ENCODE assay signal across 1 cellular context in the genomic region with DNA sequence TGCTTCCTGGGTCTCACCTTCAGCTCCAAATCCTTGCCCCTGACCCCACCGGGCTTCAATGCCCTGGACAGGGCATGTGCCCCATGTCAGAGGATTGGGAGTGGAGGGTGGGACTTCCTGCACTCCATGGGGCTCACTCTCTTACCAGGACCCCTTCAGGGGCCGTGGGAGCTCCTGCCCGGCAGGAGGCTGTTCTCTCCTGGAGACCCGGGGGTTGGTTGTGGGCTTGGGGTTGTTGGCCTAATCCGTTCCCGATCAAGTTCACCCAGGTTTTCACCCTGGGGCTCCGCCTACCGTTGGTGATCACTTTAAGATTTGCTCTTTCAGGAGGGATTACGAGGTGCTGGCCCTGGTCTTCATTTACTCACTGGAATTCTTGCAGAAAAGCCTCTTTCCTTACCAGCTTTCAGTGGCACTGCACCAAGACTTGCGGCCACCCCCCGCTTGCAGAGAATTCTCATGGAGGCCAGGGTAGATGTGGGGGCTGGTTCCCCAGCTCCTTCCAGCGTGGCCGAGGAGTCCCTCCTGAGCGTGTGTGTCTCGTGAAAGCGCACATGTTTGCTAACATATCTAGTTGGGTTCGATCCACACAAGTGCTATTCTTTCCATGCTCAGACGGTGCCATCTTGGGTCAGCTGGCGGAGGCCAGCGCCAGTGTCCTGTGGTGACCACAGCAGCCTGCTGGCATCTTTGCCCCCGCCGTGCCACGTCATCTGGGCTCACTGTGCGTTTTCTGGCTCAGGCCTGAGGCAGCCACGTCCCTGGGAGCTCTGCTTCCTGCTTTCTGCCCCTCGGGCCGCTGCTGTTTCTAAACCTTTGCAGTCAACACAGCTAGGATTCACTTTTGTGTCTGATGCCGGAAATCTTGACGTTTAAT.
A peak's percentile ranks its signal among the peaks of the same experiment; 100 is the strongest.
TF ChIP-seq lines count a peak whose summit lies in the region.

No MANE protein-coding gene starts in this region.

TF ChIP-seq in WTC11, 78 proteins besides CTCF, POLR2A, EP300 and RAD21 (continued from another document):
- TF ChIP-seq, protein P1, sequence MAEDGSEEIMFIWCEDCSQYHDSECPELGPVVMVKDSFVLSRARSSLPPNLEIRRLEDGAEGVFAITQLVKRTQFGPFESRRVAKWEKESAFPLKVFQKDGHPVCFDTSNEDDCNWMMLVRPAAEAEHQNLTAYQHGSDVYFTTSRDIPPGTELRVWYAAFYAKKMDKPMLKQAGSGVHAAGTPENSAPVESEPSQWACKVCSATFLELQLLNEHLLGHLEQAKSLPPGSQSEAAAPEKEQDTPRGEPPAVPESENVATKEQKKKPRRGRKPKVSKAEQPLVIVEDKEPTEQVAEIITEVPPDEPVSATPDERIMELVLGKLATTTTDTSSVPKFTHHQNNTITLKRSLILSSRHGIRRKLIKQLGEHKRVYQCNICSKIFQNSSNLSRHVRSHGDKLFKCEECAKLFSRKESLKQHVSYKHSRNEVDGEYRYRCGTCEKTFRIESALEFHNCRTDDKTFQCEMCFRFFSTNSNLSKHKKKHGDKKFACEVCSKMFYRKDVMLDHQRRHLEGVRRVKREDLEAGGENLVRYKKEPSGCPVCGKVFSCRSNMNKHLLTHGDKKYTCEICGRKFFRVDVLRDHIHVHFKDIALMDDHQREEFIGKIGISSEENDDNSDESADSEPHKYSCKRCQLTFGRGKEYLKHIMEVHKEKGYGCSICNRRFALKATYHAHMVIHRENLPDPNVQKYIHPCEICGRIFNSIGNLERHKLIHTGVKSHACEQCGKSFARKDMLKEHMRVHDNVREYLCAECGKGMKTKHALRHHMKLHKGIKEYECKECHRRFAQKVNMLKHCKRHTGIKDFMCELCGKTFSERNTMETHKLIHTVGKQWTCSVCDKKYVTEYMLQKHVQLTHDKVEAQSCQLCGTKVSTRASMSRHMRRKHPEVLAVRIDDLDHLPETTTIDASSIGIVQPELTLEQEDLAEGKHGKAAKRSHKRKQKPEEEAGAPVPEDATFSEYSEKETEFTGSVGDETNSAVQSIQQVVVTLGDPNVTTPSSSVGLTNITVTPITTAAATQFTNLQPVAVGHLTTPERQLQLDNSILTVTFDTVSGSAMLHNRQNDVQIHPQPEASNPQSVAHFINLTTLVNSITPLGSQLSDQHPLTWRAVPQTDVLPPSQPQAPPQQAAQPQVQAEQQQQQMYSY (CRISPR knock-in tag; IDR thresholded peaks at IDR 0.05) = peak; percentile 72
